8 cellular contexts compared by ENCODE assay signal in the genomic region with DNA sequence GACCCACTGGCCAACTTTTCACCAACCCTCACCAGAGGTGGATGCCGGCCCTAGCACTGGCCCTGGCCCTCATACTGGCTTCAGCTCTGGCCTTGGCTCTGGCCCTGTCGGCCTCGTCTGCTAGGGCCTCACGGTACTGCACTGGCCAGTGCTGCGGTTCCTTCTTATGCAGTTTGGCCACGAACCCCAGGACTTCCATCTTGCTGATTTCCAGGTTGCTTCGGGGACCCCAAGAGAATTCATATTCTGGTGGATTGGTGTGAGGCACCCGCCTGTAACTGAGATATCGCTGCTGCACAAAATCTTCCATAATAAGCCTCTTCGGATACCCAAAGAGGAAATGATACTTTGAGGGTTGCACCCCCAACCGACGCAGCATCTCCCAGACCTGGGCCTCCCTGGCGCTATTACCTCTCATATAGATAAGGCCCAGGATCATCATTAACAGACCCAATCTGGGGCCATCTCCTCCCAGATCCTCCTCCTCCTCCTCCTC. TPM values are rescaled to one million over a fixed set of nuclear protein-coding genes. Genes with fewer than 3 reads are reported as not detected.
DNase-seq lines count a peak whose midpoint lies in the region; ATAC-seq and TF ChIP-seq lines count a peak whose summit lies in the region.

No MANE protein-coding gene starts in this region.

- H3K27me3 Mint-ChIP-seq in activated T-helper 1 cell treated with anti-CD3 and anti-CD28 coated beads, Interleukin-12 subunit alpha, Interleukin-12 subunit beta, Interleukin-2, Interleukin-4 antibody, amounts not matched to agents 30 ng/mL and 10 ng/mL and 1 ng/mL, durations not matched to agents 14 hours and 24 hours and 36 hours (ENCODE audit: insufficient read depth) = peaks cover 25% of the 10 kb centered on the region

- peaks cover 37% of the 10 kb centered on the region for H3K4me1 Mint-ChIP-seq in activated T-helper 1 cell treated with anti-CD3 and anti-CD28 coated beads, Interleukin-12 subunit alpha, Interleukin-12 subunit beta, Interleukin-2, Interleukin-4 antibody, amounts not matched to agents 30 ng/mL and 10 ng/mL and 1 ng/mL, durations not matched to agents 14 hours and 24 hours and 36 hours (ENCODE audit: low read depth)

- H3K27ac Mint-ChIP-seq in activated T-helper 1 cell treated with anti-CD3 and anti-CD28 coated beads, Interleukin-12 subunit alpha, Interleukin-12 subunit beta, Interleukin-2, Interleukin-4 antibody, amounts not matched to agents 30 ng/mL and 10 ng/mL and 1 ng/mL, durations not matched to agents 14 hours and 24 hours and 36 hours = peak overlapping the region; percentile 77

- H3K27me3 ChIP-seq in cardiac muscle cell (no peaks in the 10 kb centered on the region), rectal smooth muscle tissue (ENCODE audit: control insufficient read depth, insufficient read depth, low read length) (no peaks in the 10 kb centered on the region)

- peak overlapping the region; percentile 94 for H3K4me3 Mint-ChIP-seq in activated T-helper 1 cell treated with anti-CD3 and anti-CD28 coated beads, Interleukin-12 subunit alpha, Interleukin-12 subunit beta, Interleukin-2, Interleukin-4 antibody, amounts not matched to agents 30 ng/mL and 10 ng/mL and 1 ng/mL, durations not matched to agents 14 hours and 24 hours and 36 hours

- H3K9me3 Mint-ChIP-seq in activated T-helper 1 cell treated with anti-CD3 and anti-CD28 coated beads, Interleukin-12 subunit alpha, Interleukin-12 subunit beta, Interleukin-2, Interleukin-4 antibody, amounts not matched to agents 30 ng/mL and 10 ng/mL and 1 ng/mL, durations not matched to agents 14 hours and 24 hours and 36 hours = peaks cover 5% of the 10 kb centered on the region

- H3K27ac ChIP-seq in cardiac muscle cell (peak overlapping the region; percentile 95), rectal smooth muscle tissue (ENCODE audit: low read depth, low read length) (peak overlapping the region; percentile 95)

- H3K36me3 ChIP-seq in cardiac muscle cell (peaks cover 6% of the 10 kb centered on the region), rectal smooth muscle tissue (ENCODE audit: control insufficient read depth, insufficient read depth, low read length) (no peaks in the 10 kb centered on the region)

- H3K4me3 ChIP-seq in Jurkat, Clone E6-1 (ENCODE audit: low read length) = peak overlapping the region; percentile 85
- H3K4me3 ChIP-seq in cardiac muscle cell (peak overlapping the region; percentile 78), rectal smooth muscle tissue (ENCODE audit: low read length) (peak overlapping the region; percentile 87)

- H3K4me1 ChIP-seq in cardiac muscle cell (ENCODE audit: low read depth) (peaks cover 32% of the 10 kb centered on the region), rectal smooth muscle tissue (ENCODE audit: control insufficient read depth, insufficient read depth, low read length) (peaks cover 14% of the 10 kb centered on the region)

- peak; percentile 87 for DNase-seq in GM10266 (ENCODE audit: extremely low spot score)
- no peak for DNase-seq in Jurkat, Clone E6-1 (ENCODE audit: low read depth, low spot score)
- no peak for DNase-seq in activated T-helper 1 cell treated with anti-CD3 and anti-CD28 coated beads, Interleukin-12 subunit alpha, Interleukin-12 subunit beta, Interleukin-2, Interleukin-4 antibody, amounts not matched to agents 30 ng/mL and 10 ng/mL and 1 ng/mL, durations not matched to agents 14 hours and 24 hours and 36 hours (ENCODE audit: low spot score)
- DNase-seq in cardiac muscle cell (ENCODE audit: low read depth in 1 of 2, low spot score in 1 of 2) = peak in 1 of 2 donors; percentile 29
- no peak for DNase-seq in NCI-H187 (lab: John Stamatoyannopoulos, UW)
- no peak for DNase-seq in HPDE6-E6E7 (ENCODE audit: extremely low spot score)

- TF ChIP-seq CTCF in GM10266 (IDR thresholded peaks at IDR 0.05; ENCODE audit: control insufficient read depth, insufficient read depth, low read depth, missing control alignments) (peak; percentile 1), cardiac muscle cell (IDR thresholded peaks at IDR 0.05; ENCODE audit: low read depth, low read length) (no peak)

- H3K36me3 Mint-ChIP-seq in activated T-helper 1 cell treated with anti-CD3 and anti-CD28 coated beads, Interleukin-12 subunit alpha, Interleukin-12 subunit beta, Interleukin-2, Interleukin-4 antibody, amounts not matched to agents 30 ng/mL and 10 ng/mL and 1 ng/mL, durations not matched to agents 14 hours and 24 hours and 36 hours (ENCODE audit: low read depth) = peaks cover 26% of the 10 kb centered on the region

- peak overlapping the region; percentile 74 for H3K9ac ChIP-seq in rectal smooth muscle tissue (ENCODE audit: low read length)

- intact Hi-C loops in activated T-helper 1 cell treated with anti-CD3 and anti-CD28 coated beads, Interleukin-12 subunit alpha, Interleukin-12 subunit beta, Interleukin-2, Interleukin-4 antibody, amounts not matched to agents 30 ng/mL and 10 ng/mL and 1 ng/mL, durations not matched to agents 14 hours and 24 hours and 36 hours (cut with micrococcal nuclease) = loop anchor here (1.0 to 5.0 kb wide), 3 partner anchors 54 to 349 kb away; a partner anchor contains a TSS

- peak; percentile 73 for ATAC-seq in GM21526 (IDR thresholded peaks at IDR 0.05; ENCODE audit: low FRiP score, unreplicated experiment)

- no peaks in the 10 kb centered on the region for H3K9me3 ChIP-seq in cardiac muscle cell (ENCODE audit: low read depth)

RNA-seq across cellular contexts. Expression of a gene that starts 0.9 kb away (rescaled TPM):
- 15.5 TPM for polyA plus RNA-seq in Jurkat, Clone E6-1 (2012; ENCODE audit: insufficient read depth, insufficient read length)
- 16.0 and 17.3 TPM in 2 replicates for total RNA-seq in activated T-helper 1 cell treated with anti-CD3 and anti-CD28 coated beads, Interleukin-12 subunit alpha, Interleukin-12 subunit beta, Interleukin-2, Interleukin-4 antibody, amounts not matched to agents 30 ng/mL and 10 ng/mL and 1 ng/mL, durations not matched to agents 14 hours and 24 hours and 36 hours
- total RNA-seq in cardiac muscle cell = 200 and 255 TPM in 2 replicates
- polyA plus RNA-seq in cardiac muscle cell = 236 and 249 TPM in 2 replicates

Comparison
In these comparisons a context has a peak if more than half of its experiments do, and no peak if none do; other contexts are left out.
1. RNA of a gene that starts 0.9 kb away (total RNA-seq): 200 to 255 TPM in cardiac muscle cell; 16.0 to 17.3 TPM in activated T-helper 1 cell treated with anti-CD3 and anti-CD28 coated beads, Interleukin-12 subunit alpha, Interleukin-12 subunit beta, Interleukin-2, Interleukin-4 antibody, amounts not matched to agents 30 ng/mL and 10 ng/mL and 1 ng/mL, durations not matched to agents 14 hours and 24 hours and 36 hours; every median in the first group is over 10 times any median in the second.
2. Peak in every context shown above with its lines, with median percentiles within 50 percentile points of each other: H3K4me3 ChIP-seq.